ENCODE assay signal across 15 cellular contexts in the genomic region with DNA sequence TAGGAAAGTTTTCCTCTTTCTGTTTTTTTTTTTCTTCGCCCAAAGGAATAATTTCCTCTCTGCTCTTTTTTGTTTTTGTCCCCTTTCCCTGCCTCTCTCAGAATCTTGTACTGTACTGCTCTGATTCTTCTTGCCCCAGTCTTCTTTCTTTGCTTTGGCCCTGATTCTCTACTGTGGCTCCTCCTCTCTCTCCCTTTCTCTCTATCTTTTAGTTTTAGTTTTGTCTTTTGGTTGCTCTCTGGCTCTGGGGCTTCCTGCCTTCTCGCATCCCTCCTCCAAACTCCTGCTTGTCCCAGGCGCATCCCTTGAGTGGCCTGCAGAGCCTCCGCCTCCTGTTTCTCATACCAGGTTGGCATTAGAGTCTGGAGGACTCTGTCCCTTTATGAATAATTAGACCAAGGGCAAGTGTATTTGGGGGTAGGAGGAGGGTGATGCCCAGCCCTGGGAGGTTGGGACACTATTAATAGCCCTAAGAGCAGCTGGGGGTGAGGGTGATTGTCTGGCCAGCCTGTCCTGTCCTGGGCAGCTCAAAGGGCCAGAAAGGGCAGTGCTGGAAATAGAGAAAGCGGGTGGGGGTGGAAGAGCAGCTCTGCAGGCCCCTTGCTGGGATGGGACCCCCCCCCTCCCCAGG. TPM values are rescaled to one million over a fixed set of nuclear protein-coding genes. Genes with fewer than 3 reads are reported as not detected.
DNase-seq lines count a peak whose midpoint lies in the region; ATAC-seq and TF ChIP-seq lines count a peak whose summit lies in the region.
"Had no signal": no experiment of that assay in that cellular context is flagged by ENCODE, and none has a peak within 500 bp of the region (broad histone marks: within the 10 kb centered on the region; RNA-seq: fewer than 3 reads in every experiment).

No MANE protein-coding gene starts in this region.

- 45% methylated on average over 5 of the region's 5 CpGs for WGBS in right cardiac atrium

- peak; percentile 73 to 75 for ATAC-seq in right cardiac atrium
- ATAC-seq: activated CD4-positive, alpha-beta T cell treated with anti-CD3 and anti-CD28 coated beads for 36 hours had no signal

- no peaks in the 10 kb centered on the region for H3K27me3 ChIP-seq in right cardiac atrium (ENCODE audit: control insufficient read depth, insufficient read depth)
- no peaks in the 10 kb centered on the region for H3K27me3 ChIP-seq in skeletal muscle tissue (ENCODE audit: control insufficient read depth in 3 of 3, insufficient read depth in 3 of 3, low read length in 3 of 3)
- no peaks in the 10 kb centered on the region for H3K27me3 ChIP-seq in Peyer's patch

- peaks cover 77% of the 10 kb centered on the region for H3K4me1 Mint-ChIP-seq in brain
- peaks cover 8% of the 10 kb centered on the region for H3K4me1 Mint-ChIP-seq in activated naive CD8-positive, alpha-beta T cell treated with anti-CD3 and anti-CD28 coated beads for 36 hours

- peak overlapping the region; percentile 1 to 97 (median 90) for H3K27ac Mint-ChIP-seq in brain
- H3K27ac Mint-ChIP-seq in activated naive CD8-positive, alpha-beta T cell treated with anti-CD3 and anti-CD28 coated beads for 36 hours: no peak overlapping the region
- H3K27ac Mint-ChIP-seq: activated CD4-positive, alpha-beta T cell treated with anti-CD3 and anti-CD28 coated beads for 36 hours had no signal

- no peaks in the 10 kb centered on the region for H3K9me3 ChIP-seq in right cardiac atrium (ENCODE audit: control insufficient read depth, low read length)
- H3K9me3 ChIP-seq in skeletal muscle tissue (ENCODE audit: control insufficient read depth in 3 of 3, low read length in 3 of 3): no peaks in the 10 kb centered on the region
- H3K9me3 ChIP-seq in Peyer's patch: no peaks in the 10 kb centered on the region

- peak overlapping the region; percentile 73 to 95 (median 82) for H3K9ac ChIP-seq in skeletal muscle tissue (ENCODE audit: low read depth in 1 of 3, low read length in 3 of 3)

- no peaks in the 10 kb centered on the region for H3K9me3 Mint-ChIP-seq in brain
- H3K9me3 Mint-ChIP-seq in activated naive CD8-positive, alpha-beta T cell treated with anti-CD3 and anti-CD28 coated beads for 36 hours: no peaks in the 10 kb centered on the region

- peaks cover 51% of the 10 kb centered on the region for H3K27me3 Mint-ChIP-seq in brain
- H3K27me3 Mint-ChIP-seq in activated naive CD8-positive, alpha-beta T cell treated with anti-CD3 and anti-CD28 coated beads for 36 hours: peaks cover 19% of the 10 kb centered on the region

- TF ChIP-seq POLR2A in Peyer's patch (IDR thresholded peaks at IDR 0.05): no peak

- H3K4me1 ChIP-seq in right cardiac atrium (ENCODE audit: control insufficient read depth, insufficient read depth, low read length): peaks cover 58% of the 10 kb centered on the region
- peaks cover 92 to 99% (median 97%) of the 10 kb centered on the region in 3 donors for H3K4me1 ChIP-seq in skeletal muscle tissue (ENCODE audit: control insufficient read depth in 3 of 3, insufficient read depth in 3 of 3, low read length in 3 of 3)
- peaks cover 7 to 65% (median 12%) of the 10 kb centered on the region in 4 donors for H3K4me1 ChIP-seq in Peyer's patch

- DNase-seq in Ammon's horn (ENCODE audit: low spot score) (peak; percentile 67), right cardiac atrium (peak; percentile 54 to 79 (median 73)), Peyer's patch (no peak), mesenteric fat pad (ENCODE audit: low spot score) (no peak)
- no peak for DNase-seq in activated CD8-positive, alpha-beta memory T cell treated with anti-CD3 and anti-CD28 coated beads for 24 hours
- DNase-seq in activated naive CD8-positive, alpha-beta T cell treated with anti-CD3 and anti-CD28 coated beads for 36 hours: no peak
- DNase-seq: activated CD4-positive, alpha-beta T cell treated with anti-CD3 and anti-CD28 coated beads for 36 hours; activated T-cell treated with anti-CD3 and anti-CD28 coated beads for 4 hours; COR-L47; erythroblast; NCI-H1930; NCI-H526; trophoblast cell had no signal

- intact Hi-C loops in right cardiac atrium (cut with DNase I): loop anchor here in 3 of 4 donors (5.0 to 10.0 kb wide), 5 partner anchors 34 to 79 kb away; partner anchors contain the start of gene NFIX (in 1 of the 3)

- H3K4me3 ChIP-seq in right cardiac atrium (ENCODE audit: low read length) (no peak overlapping the region), skeletal muscle tissue (ENCODE audit: low read length in 3 of 3) (peak overlapping the region in 1 of 3 donors; percentile 61), Peyer's patch (no peak overlapping the region)

- TF ChIP-seq CTCF in brain (conservative IDR thresholded peaks at IDR 0.05) (no peak), Peyer's patch (IDR thresholded peaks at IDR 0.05) (no peak)

- no peaks in the 10 kb centered on the region for H3K36me3 Mint-ChIP-seq in brain
- H3K36me3 Mint-ChIP-seq in activated naive CD8-positive, alpha-beta T cell treated with anti-CD3 and anti-CD28 coated beads for 36 hours: no peaks in the 10 kb centered on the region

- H3K27ac ChIP-seq in right cardiac atrium (ENCODE audit: low read length): peak overlapping the region; percentile 92
- H3K27ac ChIP-seq in skeletal muscle tissue (ENCODE audit: low read depth, low read length): peak overlapping the region; percentile 90
- peak overlapping the region in 1 of 4 donors; percentile 37 for H3K27ac ChIP-seq in Peyer's patch

- H3K4me3 Mint-ChIP-seq in brain: peak overlapping the region in 4 of 5 experiments; percentile 13 to 69 (median 52)
- no peak overlapping the region for H3K4me3 Mint-ChIP-seq in activated naive CD8-positive, alpha-beta T cell treated with anti-CD3 and anti-CD28 coated beads for 36 hours
- H3K4me3 Mint-ChIP-seq: activated CD4-positive, alpha-beta T cell treated with anti-CD3 and anti-CD28 coated beads for 36 hours had no signal

- peaks cover 0 to 3% (median 0%) of the 10 kb centered on the region in 3 donors for H3K36me3 ChIP-seq in skeletal muscle tissue (ENCODE audit: control insufficient read depth in 3 of 3, insufficient read depth in 3 of 3, low read length in 3 of 3)
- H3K36me3 ChIP-seq in Peyer's patch: no peaks in the 10 kb centered on the region

RNA-seq across cellular contexts. Expression of gene LYL1, which starts 39.1 kb away (rescaled TPM):
- polyA plus RNA-seq in brain (ENCODE audit: insufficient read depth, low read depth, low replicate concordance) (2.3 TPM), right cardiac atrium (8.0 TPM)
- total RNA-seq in right cardiac atrium (10 to 100 TPM in 2 of 4 donors, 1 to 10 TPM in 2; 8.0 to 11.9 (median 10.1) TPM), skeletal muscle tissue (13.6 TPM), Peyer's patch (10 to 100 TPM in 1 of 4 donors, 1 to 10 TPM in 3; 1.2 to 21.5 (median 4.9) TPM), mesenteric fat pad (11.5 TPM)
- 1 to 10 TPM; 2.6 to 2.9 TPM for total RNA-seq in activated naive CD8-positive, alpha-beta T cell treated with anti-CD3 and anti-CD28 coated beads for 36 hours

RNA-seq across cellular contexts. Expression of gene TRMT1, which starts 53.0 kb away (rescaled TPM):
- polyA plus RNA-seq in brain (ENCODE audit: insufficient read depth, low read depth, low replicate concordance) (25.9 TPM), right cardiac atrium (19.9 TPM)
- total RNA-seq in right cardiac atrium (10 to 100 TPM; 14.8 to 22.2 (median 17.5) TPM), skeletal muscle tissue (13.0 TPM), Peyer's patch (10 to 100 TPM; 27.1 to 71.8 (median 28.3) TPM), mesenteric fat pad (33.2 TPM)
- 100 to 1,000 TPM; 114 TPM for total RNA-seq in activated naive CD8-positive, alpha-beta T cell treated with anti-CD3 and anti-CD28 coated beads for 36 hours

RNA-seq across cellular contexts. Expression of gene NACC1, which starts 54.5 kb away (rescaled TPM):
- polyA plus RNA-seq in brain (ENCODE audit: insufficient read depth, low read depth, low replicate concordance) (42.2 TPM), right cardiac atrium (40.2 TPM)
- total RNA-seq in right cardiac atrium (10 to 100 TPM; 27.6 to 44.2 (median 40.2) TPM), skeletal muscle tissue (10.4 TPM), Peyer's patch (10 to 100 TPM; 21.5 to 48.0 (median 37.1) TPM), mesenteric fat pad (45.2 TPM)
- total RNA-seq in activated naive CD8-positive, alpha-beta T cell treated with anti-CD3 and anti-CD28 coated beads for 36 hours: 10 to 100 TPM; 81.2 to 83.8 TPM

Comparison
In these comparisons a context has a peak if more than half of its experiments do, and no peak if none do; other contexts are left out.
1. DNase-seq: peak in Ammon's horn (single experiment) and right cardiac atrium (3 of 3); none in activated CD8-positive, alpha-beta memory T cell treated with anti-CD3 and anti-CD28 coated beads for 24 hours (single experiment), Peyer's patch (0 of 3), activated naive CD8-positive, alpha-beta T cell treated with anti-CD3 and anti-CD28 coated beads for 36 hours (single experiment) and mesenteric fat pad (single experiment).